In genomic region chr2:28650261-28650584, GRCh38 we compare ENCODE assay signal across 19 cellular contexts.
A peak's percentile ranks its signal among the peaks of the same experiment; 100 is the strongest.
DNase-seq lines count a peak whose midpoint lies in the region; ATAC-seq, FAIRE-seq and TF ChIP-seq lines count a peak whose summit lies in the region.
"Had no signal": no experiment of that assay in that cellular context is flagged by ENCODE, and none has a peak within 500 bp of the region (broad histone marks: within the 10 kb centered on the region; RNA-seq: fewer than 3 reads in every experiment).

No MANE protein-coding gene starts in this region.

- no peaks in the 10 kb centered on the region for H4K20me1 ChIP-seq in BLaER1 treated with 17β-estradiol and CSF1 and Interleukin-3, amounts not matched to agents 10 nM and 100 nM
- H4K20me1 ChIP-seq in astrocyte (ENCODE audit: insufficient read depth, low read length): no peaks in the 10 kb centered on the region

- H2AK5ac ChIP-seq in mesenchymal stem cell (ENCODE audit: low read length, severe bottlenecking): no peak overlapping the region

- POLR2A ChIA-PET in naive thymus-derived CD4-positive, alpha-beta T cell (lab: Charles Lee): no interaction called here

- peak; percentile 1 for ATAC-seq in HG03108 (IDR thresholded peaks at IDR 0.05; ENCODE audit: unreplicated experiment)
- no peak for ATAC-seq in HG02981 (IDR thresholded peaks at IDR 0.05; ENCODE audit: unreplicated experiment)
- no peak for ATAC-seq in naive thymus-derived CD4-positive, alpha-beta T cell
- ATAC-seq: Right ventricle myocardium inferior had no signal

- 95% methylated on average over 4 of the region's 4 CpGs for WGBS in mesenchymal stem cell

- no peak overlapping the region for H2BK120ac ChIP-seq in mesenchymal stem cell (ENCODE audit: low read depth, low read length)

- no peak overlapping the region for H3K4ac ChIP-seq in mesenchymal stem cell (ENCODE audit: low read depth in 1 of 2, low read length in 2 of 2)

- H2BK15ac ChIP-seq in mesenchymal stem cell (ENCODE audit: low read depth, poor library complexity, severe bottlenecking): peak overlapping the region; percentile 37

- H3K27ac ChIP-seq in BLaER1 treated with 17β-estradiol and CSF1 and Interleukin-3, amounts not matched to agents 10 nM and 100 nM: no peak overlapping the region
- H3K27ac ChIP-seq in astrocyte (ENCODE audit: low read depth, low read length) (no peak overlapping the region), mesenchymal stem cell (ENCODE audit: low read length, poor library complexity, severe bottlenecking) (no peak overlapping the region)
- no peak overlapping the region for H3K27ac ChIP-seq in naive thymus-derived CD4-positive, alpha-beta T cell (ENCODE audit: low read depth, low read length)
- H3K27ac ChIP-seq: HL-60 had no signal

- H3K36me3 ChIP-seq in BLaER1 treated with 17β-estradiol and CSF1 and Interleukin-3, amounts not matched to agents 10 nM and 100 nM: no peaks in the 10 kb centered on the region
- no peaks in the 10 kb centered on the region for H3K36me3 ChIP-seq in astrocyte (ENCODE audit: insufficient read depth, low read length)
- H3K36me3 ChIP-seq in mesenchymal stem cell (ENCODE audit: control insufficient read depth in 1 of 2, insufficient read depth in 2 of 2, low read depth in 1 of 2, low read length in 2 of 2): no peaks in the 10 kb centered on the region
- no peaks in the 10 kb centered on the region for H3K36me3 ChIP-seq in naive thymus-derived CD4-positive, alpha-beta T cell (ENCODE audit: control insufficient read depth in 2 of 3, insufficient read depth in 3 of 3, low read length in 3 of 3)
- H3K36me3 ChIP-seq: transverse colon had no signal

- no peaks in the 10 kb centered on the region for H3K27me3 Mint-ChIP-seq in astrocyte (ENCODE audit: low read depth, unreplicated experiment)
- peaks cover 0 to 2% (median 0%) of the 10 kb centered on the region in 5 donors for H3K27me3 Mint-ChIP-seq in naive thymus-derived CD4-positive, alpha-beta T cell

- H3K9me3 Mint-ChIP-seq in astrocyte (ENCODE audit: unreplicated experiment): no peaks in the 10 kb centered on the region
- H3K9me3 Mint-ChIP-seq in naive thymus-derived CD4-positive, alpha-beta T cell: no peaks in the 10 kb centered on the region
- H3K9me3 Mint-ChIP-seq: H9, nephron progenitor cell had no signal

- no peak overlapping the region for H3K14ac ChIP-seq in mesenchymal stem cell (ENCODE audit: low read length in 2 of 2)

- H2AFZ ChIP-seq in astrocyte (ENCODE audit: low read depth, low read length) (no peak overlapping the region), mesenchymal stem cell (ENCODE audit: low read depth, low read length) (no peak overlapping the region)

- intact Hi-C loops in naive thymus-derived CD4-positive, alpha-beta T cell (cut with micrococcal nuclease): no loop called here

- no peak overlapping the region for H2BK5ac ChIP-seq in mesenchymal stem cell (ENCODE audit: low read depth, low read length, poor library complexity, severe bottlenecking)

- DNase-seq in astrocyte (ENCODE audit: low read depth) (no peak), mesenchymal stem cell (no peak), cerebellum (ENCODE audit: low spot score) (no peak), T-helper 2 cell (no peak)
- DNase-seq in naive thymus-derived CD4-positive, alpha-beta T cell: no peak
- DNase-seq: activated CD4-positive, CD25-positive, alpha-beta regulatory T cell treated with anti-CD3 and anti-CD28 coated beads, Interleukin-2, amount 50 U/mL, for 72 hours; activated gamma-delta T cell; DMS79 treated with DMSO at 0.1 percent for 48 hours; erythroblast; H9; NCI-H2107; NCI-H510A treated with DMSO at 0.1 percent for 48 hours; nephron progenitor cell; transverse colon had no signal

- peaks cover 41% of the 10 kb centered on the region for H3K4me1 Mint-ChIP-seq in astrocyte (ENCODE audit: low read depth, unreplicated experiment)
- H3K4me1 Mint-ChIP-seq in naive thymus-derived CD4-positive, alpha-beta T cell: peaks cover 0 to 18% (median 3%) of the 10 kb centered on the region in 7 donors

- H4K91ac ChIP-seq in mesenchymal stem cell (ENCODE audit: low read length): no peak overlapping the region

- peak overlapping the region in 7 of 11 experiments; percentile 4 to 53 (median 41); a peak in 8 of 22 replicates for H3K4me2 ChIP-seq in BLaER1 treated with 17β-estradiol and CSF1 and Interleukin-3, amounts not matched to agents 10 nM and 100 nM
- H3K4me2 ChIP-seq in astrocyte (ENCODE audit: low read length) (no peak overlapping the region), mesenchymal stem cell (ENCODE audit: low read length, poor library complexity, severe bottlenecking) (no peak overlapping the region)

- no peak overlapping the region for H3K4me3 ChIP-seq in BLaER1 treated with 17β-estradiol and CSF1 and Interleukin-3, amounts not matched to agents 10 nM and 100 nM
- H3K4me3 ChIP-seq in astrocyte (ENCODE audit: insufficient read depth, low read depth, low read length) (no peak overlapping the region), mesenchymal stem cell (ENCODE audit: insufficient read depth in 1 of 2, low read depth in 1 of 2, low read length in 2 of 2) (no peak overlapping the region)
- no peak overlapping the region for H3K4me3 ChIP-seq in naive thymus-derived CD4-positive, alpha-beta T cell (ENCODE audit: low read length)
- H3K4me3 ChIP-seq: transverse colon had no signal

- no peaks in the 10 kb centered on the region for H3K36me3 Mint-ChIP-seq in astrocyte (ENCODE audit: low read depth, unreplicated experiment)
- H3K36me3 Mint-ChIP-seq in naive thymus-derived CD4-positive, alpha-beta T cell: no peaks in the 10 kb centered on the region

- no peak overlapping the region for H3K9ac ChIP-seq in BLaER1 treated with 17β-estradiol and CSF1 and Interleukin-3, amounts not matched to agents 10 nM and 100 nM
- H3K9ac ChIP-seq in astrocyte (ENCODE audit: low read length) (no peak overlapping the region), mesenchymal stem cell (ENCODE audit: low read length) (no peak overlapping the region)

- TF ChIP-seq CTCF in astrocyte (IDR thresholded peaks at IDR 0.05; ENCODE audit: insufficient read depth, low read depth, low read length): no peak

- H2BK12ac ChIP-seq in mesenchymal stem cell (ENCODE audit: low read length in 2 of 2): no peak overlapping the region

- H3K4me1 ChIP-seq in BLaER1 treated with 17β-estradiol and CSF1 and Interleukin-3, amounts not matched to agents 10 nM and 100 nM: peaks cover 10 to 28% (median 12%) of the 10 kb centered on the region in 10 experiments; a peak in 14 of 20 replicates
- peaks cover 15% of the 10 kb centered on the region for H3K4me1 ChIP-seq in astrocyte (ENCODE audit: insufficient read depth, low read length)
- H3K4me1 ChIP-seq in mesenchymal stem cell (ENCODE audit: control insufficient read depth, insufficient read depth, low read depth, low read length): peaks cover 16% of the 10 kb centered on the region
- H3K4me1 ChIP-seq in naive thymus-derived CD4-positive, alpha-beta T cell (ENCODE audit: control insufficient read depth in 2 of 2, insufficient read depth in 2 of 2, low read length in 2 of 2): no peaks in the 10 kb centered on the region

- no peaks in the 10 kb centered on the region for H3K27me3 ChIP-seq in BLaER1 treated with 17β-estradiol and CSF1 and Interleukin-3, amounts not matched to agents 10 nM and 100 nM
- H3K27me3 ChIP-seq in astrocyte (ENCODE audit: insufficient read depth, low read length) (no peaks in the 10 kb centered on the region), mesenchymal stem cell (ENCODE audit: control insufficient read depth in 1 of 2, insufficient read depth in 1 of 2, low read length in 2 of 2) (no peaks in the 10 kb centered on the region)
- no peaks in the 10 kb centered on the region for H3K27me3 ChIP-seq in naive thymus-derived CD4-positive, alpha-beta T cell (ENCODE audit: control insufficient read depth in 2 of 2, insufficient read depth in 2 of 2, low read length in 2 of 2)
- H3K27me3 ChIP-seq: transverse colon had no signal

- H3K79me2 ChIP-seq in astrocyte (ENCODE audit: insufficient read depth, low read length): no peaks in the 10 kb centered on the region

- CTCF ChIA-PET in naive thymus-derived CD4-positive, alpha-beta T cell (lab: Charles Lee): no interaction called here

- H3K79me1 ChIP-seq in mesenchymal stem cell (replicated peaks; ENCODE audit: low read length, poor library complexity, severe bottlenecking): no peaks in the 10 kb centered on the region

- H3K23ac ChIP-seq in mesenchymal stem cell (ENCODE audit: low read length in 2 of 2): no peak overlapping the region

- FAIRE-seq in astrocyte (lab: Jason Lieb, UNC): no peak

- no peaks in the 10 kb centered on the region for H3K9me3 ChIP-seq in BLaER1 treated with 17β-estradiol and CSF1 and Interleukin-3, amounts not matched to agents 10 nM and 100 nM (replicated peaks in 1 of 11)
- no peaks in the 10 kb centered on the region for H3K9me3 ChIP-seq in astrocyte (ENCODE audit: insufficient read depth, low read depth, low read length)
- H3K9me3 ChIP-seq in mesenchymal stem cell (ENCODE audit: control insufficient read depth, low read length): no peaks in the 10 kb centered on the region
- no peaks in the 10 kb centered on the region for H3K9me3 ChIP-seq in naive thymus-derived CD4-positive, alpha-beta T cell (ENCODE audit: control insufficient read depth in 2 of 3, low read length in 3 of 3)
- H3K9me3 ChIP-seq: transverse colon had no signal

- no peak overlapping the region for H4K8ac ChIP-seq in mesenchymal stem cell (ENCODE audit: low read length)

- H3K4me3 Mint-ChIP-seq in astrocyte (ENCODE audit: unreplicated experiment): no peak overlapping the region
- no peak overlapping the region for H3K4me3 Mint-ChIP-seq in naive thymus-derived CD4-positive, alpha-beta T cell
- H3K4me3 Mint-ChIP-seq: H9, nephron progenitor cell had no signal

- H3K18ac ChIP-seq in mesenchymal stem cell (ENCODE audit: low read depth in 1 of 2, low read length in 2 of 2): no peak overlapping the region

- peak overlapping the region; percentile 4 for H3K27ac Mint-ChIP-seq in astrocyte (ENCODE audit: unreplicated experiment)
- peak overlapping the region in 1 of 9 donors; percentile 3 for H3K27ac Mint-ChIP-seq in naive thymus-derived CD4-positive, alpha-beta T cell
- H3K27ac Mint-ChIP-seq: nephron progenitor cell had no signal

Comparison
In these comparisons a context has a peak if more than half of its experiments do, and no peak if none do; other contexts are left out.
1. H3K4me2 ChIP-seq: peak in BLaER1 treated with 17β-estradiol and CSF1 and Interleukin-3, amounts not matched to agents 10 nM and 100 nM (7 of 11); none in astrocyte (single experiment) and mesenchymal stem cell (single experiment).